Comparison of ENCODE assay signal across 13 cellular contexts in genomic region chr1:52917156-52917555, GRCh38. TPM values are rescaled to one million over a fixed set of nuclear protein-coding genes. Genes with fewer than 3 reads are reported as not detected.
DNase-seq lines count a peak whose midpoint lies in the region; ATAC-seq and TF ChIP-seq lines count a peak whose summit lies in the region.
"Had no signal": no experiment of that assay in that cellular context is flagged by ENCODE, and none has a peak within 500 bp of the region (broad histone marks: within the 10 kb centered on the region; RNA-seq: fewer than 3 reads in every experiment).

No MANE protein-coding gene starts in this region.

- peak overlapping the region in 1 of 2 experiments; percentile 83; a peak in 1 of 4 replicates for H4K8ac ChIP-seq in IMR-90 (ENCODE audit: low read depth in 2 of 2, low read length in 2 of 2)

- H3K4me1 ChIP-seq in IMR-90 (ENCODE audit: control insufficient read depth, insufficient read depth, low read length) = peaks cover 1% of the 10 kb centered on the region; the same call in 1 of the 2 replicates
- peaks cover 0 to 42% of the 10 kb centered on the region in 2 donors for H3K4me1 ChIP-seq in right atrium auricular region
- H3K4me1 ChIP-seq in sigmoid colon = peaks cover 0 to 18% (median 7%) of the 10 kb centered on the region in 4 donors

- H3K79me1 ChIP-seq in IMR-90 (ENCODE audit: low read depth in 1 of 2, low read length in 2 of 2) = peaks cover 4 to 5% of the 10 kb centered on the region in 2 experiments; a peak in 2 of 4 replicates

- H3K18ac ChIP-seq in IMR-90 (ENCODE audit: low read depth, low read length) = no peak overlapping the region

- TF ChIP-seq CTCF in IMR-90 (conservative IDR thresholded peaks at IDR 0.05; ENCODE audit: low read depth, low read length) (no peak), fibroblast of pulmonary artery (IDR thresholded peaks at IDR 0.05; ENCODE audit: low read length, missing control alignments) (no peak), right atrium auricular region (IDR thresholded peaks at IDR 0.05) (no peak), sigmoid colon (IDR thresholded peaks at IDR 0.05) (no peak)

- H2BK15ac ChIP-seq in IMR-90 (ENCODE audit: low read depth, low read length) = no peak overlapping the region; the same call in 2 of the 3 replicates

- 0 out of 2 replicates have a peak overlapping the region, but pooled peaks have one; percentile 1 for H3K14ac ChIP-seq in IMR-90 (replicated peaks; ENCODE audit: low read depth, low read length)

- CTCF ChIA-PET in IMR-90 (lab: Yijun Ruan, JAX) = no interaction called here

- H3K36me3 ChIP-seq in IMR-90 (ENCODE audit: control insufficient read depth, insufficient read depth, low read length) = no peaks in the 10 kb centered on the region
- H3K36me3 ChIP-seq in right atrium auricular region = no peaks in the 10 kb centered on the region
- H3K36me3 ChIP-seq in sigmoid colon = peaks cover 0 to 6% (median 0%) of the 10 kb centered on the region in 4 donors

- H2AK5ac ChIP-seq in IMR-90 (ENCODE audit: low read depth, low read length) = peak overlapping the region; percentile 33; the same call in 1 of the 2 replicates

- no peaks in the 10 kb centered on the region for H4K20me1 ChIP-seq in IMR-90 (ENCODE audit: insufficient read depth, low read length)

- H3K9me3 ChIP-seq in IMR-90 (ENCODE audit: control insufficient read depth, insufficient read depth, low read length) (no peaks in the 10 kb centered on the region), right atrium auricular region (no peaks in the 10 kb centered on the region), sigmoid colon (no peaks in the 10 kb centered on the region)

- H3K4me2 ChIP-seq in IMR-90 (ENCODE audit: low read depth, low read length) = no peak overlapping the region

- H3K9ac ChIP-seq in IMR-90 (ENCODE audit: low read depth, low read length) = no peak overlapping the region
- H3K9ac ChIP-seq: GM23248 had no signal

- no peak overlapping the region for H3K4ac ChIP-seq in IMR-90 (ENCODE audit: low read depth, low read length)

- ATAC-seq in IMR-90 (ENCODE audit: low read depth) = no peak
- ATAC-seq: Panc1 had no signal

- H2BK120ac ChIP-seq in IMR-90 (ENCODE audit: low read depth, low read length) = no peak overlapping the region

- H3K23ac ChIP-seq in IMR-90 (ENCODE audit: low read depth, low read length) = peak overlapping the region; percentile 59; the same call in 1 of the 2 replicates

- WGBS in IMR-90 (ENCODE audit: extremely low coverage in 2 of 2, insufficient read length in 1 of 2), 2 experiments = 67% methylated on average over 1 of the region's 7 CpGs; no CpG with 5 or more reads in 1 of the 2 experiments
- 81 to 87% methylated on average over 7 of the region's 7 CpGs for WGBS in sigmoid colon, 2 donors

- H3K9me1 ChIP-seq in IMR-90 (ENCODE audit: insufficient read depth, low read length) = peaks cover 3% of the 10 kb centered on the region

- no peak overlapping the region for H3K56ac ChIP-seq in IMR-90 (ENCODE audit: extremely low read depth, insufficient read depth, low read length)

- no peak overlapping the region for H2BK5ac ChIP-seq in IMR-90 (ENCODE audit: low read depth, low read length, poor library complexity, severe bottlenecking)

- in situ Hi-C loops in IMR-90 (cut with MboI; ENCODE audit: low sequenced_read_pairs) = no loop called here

- no peak overlapping the region for H2AFZ ChIP-seq in IMR-90 (replicated peaks; ENCODE audit: low read length, poor library complexity)
- H2AFZ ChIP-seq: GM23248 had no signal

- H4K5ac ChIP-seq in IMR-90 (ENCODE audit: low read depth, low read length) = no peak overlapping the region

- H3K27ac ChIP-seq in IMR-90 (ENCODE audit: insufficient read depth, low read length) (peak overlapping the region; percentile 54; the same call in 1 of the 2 replicates), right atrium auricular region (peak overlapping the region; percentile 26 to 57), sigmoid colon (peak overlapping the region in 2 of 4 donors; percentile 4 to 29)
- H3K27ac ChIP-seq: GM23248 had no signal

- dilution Hi-C loops in IMR-90 (cut with HindIII; ENCODE audit: low sequenced_read_pairs, unreplicated experiment) = no loop called here

- intact Hi-C loops in IMR-90 (cut with micrococcal nuclease) (no loop called here), sigmoid colon (cut with DNase I) (no loop called here)

- no peak for TF ChIP-seq RAD21 in IMR-90 (IDR thresholded peaks at IDR 0.05; ENCODE audit: low read length)

- no peak overlapping the region for H2AK9ac ChIP-seq in IMR-90 (replicated peaks; ENCODE audit: low read depth, low read length, poor library complexity)

- H3K4me3 ChIP-seq in IMR-90 (ENCODE audit: insufficient read depth, low read depth, low read length) (no peak overlapping the region), fibroblast of pulmonary artery (replicated peaks; ENCODE audit: low read depth, low read length) (no peak overlapping the region), right atrium auricular region (no peak overlapping the region), sigmoid colon (no peak overlapping the region)
- H3K4me3 ChIP-seq: GM23248 had no signal

- DNase-seq in IMR-90 = no peak
- DNase-seq in fibroblast of pulmonary artery (ENCODE audit: low read depth) = peak; percentile 53
- no peak for DNase-seq in right atrium auricular region (ENCODE audit: low spot score)
- DNase-seq in sigmoid colon = peak; percentile 78
- DNase-seq in kidney glomerular epithelial cell (lab: John Stamatoyannopoulos, UW) = no peak
- DNase-seq in germinal center (ENCODE audit: low spot score) = no peak
- DNase-seq in RPMI8226 = no peak
- DNase-seq: GM23248, NCI-H1048, NCI-H2107, NCI-H748 treated with DMSO at 0.1 percent for 48 hours, SIG-M5 had no signal

- TF ChIP-seq POLR2A in IMR-90 (IDR thresholded peaks at IDR 0.05; ENCODE audit: low read depth, low read length) (no peak), sigmoid colon (IDR thresholded peaks at IDR 0.05) (no peak)

- no peak overlapping the region for H2BK20ac ChIP-seq in IMR-90 (ENCODE audit: low read depth, low read length)

- POLR2A ChIA-PET in IMR-90 (lab: Charles Lee; ENCODE audit: unreplicated experiment) = no interaction called here

- BruUV-seq in IMR-90 (replicated peaks; lab: Mats Ljungman, UMichigan) = no TSS peak

- H3K27me3 ChIP-seq in IMR-90 (ENCODE audit: control insufficient read depth, insufficient read depth, low read length) (no peaks in the 10 kb centered on the region), right atrium auricular region (no peaks in the 10 kb centered on the region), sigmoid colon (no peaks in the 10 kb centered on the region)

- no peak for TF ChIP-seq EP300 in sigmoid colon (IDR thresholded peaks at IDR 0.05)

- H4K91ac ChIP-seq in IMR-90 (ENCODE audit: insufficient read depth, low read depth, low read length) = no peak overlapping the region

TF ChIP-seq in IMR-90, 13 proteins besides CTCF, POLR2A, EP300 and RAD21:
- TF ChIP-seq BHLHE40 (IDR thresholded peaks at IDR 0.05; ENCODE audit: low read depth, low read length) (no peak), FOS (IDR thresholded peaks at IDR 0.05; ENCODE audit: low read depth, low read length) (no peak), MXI1 (IDR thresholded peaks at IDR 0.05; ENCODE audit: borderline replicate concordance, low read depth, low read length) (no peak), SMC3 (IDR thresholded peaks at IDR 0.05; ENCODE audit: low read depth, low read length) (no peak), ELK1 (IDR thresholded peaks at IDR 0.05; ENCODE audit: borderline replicate concordance, low read depth, low read length) (no peak), MAFK (IDR thresholded peaks at IDR 0.05; ENCODE audit: low read depth, low read length) (no peak), MAZ (IDR thresholded peaks at IDR 0.05; ENCODE audit: borderline replicate concordance, low read depth, low read length) (no peak), USF2 (IDR thresholded peaks at IDR 0.05; ENCODE audit: low read depth, low read length) (no peak)

RNA-seq across cellular contexts. Expression of gene ECHDC2, which starts 4.4 kb away (rescaled TPM):
- total RNA-seq in IMR-90 (2012; rRNA removed) (5.8 and 6.3 TPM in 2 replicates), right atrium auricular region (10 to 100 TPM; 50.4 to 53.1 TPM), sigmoid colon (100 to 1,000 TPM in 2 of 4 donors, 10 to 100 TPM in 2; 62.1 to 151 (median 98.7) TPM)
- polyA plus RNA-seq in IMR-90 (2012; rRNA removed) (24.6 and 29.4 TPM in 2 replicates), sigmoid colon (10 to 100 TPM; 69.1 to 94.4 (median 71.5) TPM)
- 17.8 and 20.6 TPM in 2 replicates for polyA plus RNA-seq in IMR-90 (2012; cell fraction: cytosol; rRNA removed)
- 238 and 385 TPM in 2 replicates for polyA plus RNA-seq in IMR-90 (2012; cell fraction: nucleus; rRNA removed; ENCODE audit: low replicate concordance)

RNA-seq across cellular contexts. Expression of gene SCP2, which starts 9.9 kb away (rescaled TPM):
- total RNA-seq in IMR-90 (2012; rRNA removed) (70.4 and 140 TPM in 2 replicates), right atrium auricular region (100 to 1,000 TPM in 1 of 2 donors, 10 to 100 TPM in 1; 67.1 to 163 TPM), sigmoid colon (100 to 1,000 TPM; 124 to 179 (median 149) TPM)
- polyA plus RNA-seq in IMR-90 (2012; rRNA removed) (66.1 and 83.1 TPM in 2 replicates), sigmoid colon (100 to 1,000 TPM; 176 to 792 (median 569) TPM)
- 10.1 and 13.6 TPM in 2 replicates for polyA plus RNA-seq in IMR-90 (2012; cell fraction: cytosol; rRNA removed)
- 7.2 and 37.5 TPM in 2 replicates for polyA plus RNA-seq in IMR-90 (2012; cell fraction: nucleus; rRNA removed; ENCODE audit: low replicate concordance)

Comparison
In these comparisons a context has a peak if more than half of its experiments do, and no peak if none do; other contexts are left out.
1. DNase-seq: peak in fibroblast of pulmonary artery (single experiment) and sigmoid colon (single experiment); none in IMR-90 (single experiment), right atrium auricular region (single experiment), kidney glomerular epithelial cell (single experiment), germinal center (single experiment) and RPMI8226 (single experiment).